ENCODE assay signal across 17 cellular contexts in genomic region chr15:74171965-74172541, GRCh38. TPM values are rescaled to one million over a fixed set of nuclear protein-coding genes. Genes with fewer than 3 reads are reported as not detected.
A peak's percentile ranks its signal among the peaks of the same experiment; 100 is the strongest.
DNase-seq lines count a peak whose midpoint lies in the region; ATAC-seq and TF ChIP-seq lines count a peak whose summit lies in the region.
"Had no signal": no experiment of that assay in that cellular context is flagged by ENCODE, and none has a peak within 500 bp of the region (broad histone marks: within the 10 kb centered on the region; RNA-seq: fewer than 3 reads in every experiment).

No MANE protein-coding gene starts in this region.

- peak overlapping the region; percentile 86 for H3K27ac Mint-ChIP-seq in neural progenitor cell
- no peak overlapping the region for H3K27ac Mint-ChIP-seq in stimulated activated memory B cell treated with anti-CD40 and anti-IgM and Interleukin-4, amounts not matched to agents 10 μg/mL and 1 μg/mL and 100 μg/mL, for 72 hours
- H3K27ac Mint-ChIP-seq in activated CD4-positive, alpha-beta memory T cell treated with anti-CD3 and anti-CD28 coated beads for 36 hours = no peak overlapping the region
- H3K27ac Mint-ChIP-seq: GM23338; T-helper 2 cell treated with Interferon-gamma antibody and Interleukin-4, amounts not matched to agents 5 μg/mL and 100 μg/mL, for 36 hours had no signal

- H3K27me3 Mint-ChIP-seq in neural progenitor cell (ENCODE audit: insufficient read depth, low read depth) = peaks cover 15% of the 10 kb centered on the region
- peaks cover 55% of the 10 kb centered on the region for H3K27me3 Mint-ChIP-seq in stimulated activated memory B cell treated with anti-CD40 and anti-IgM and Interleukin-4, amounts not matched to agents 10 μg/mL and 1 μg/mL and 100 μg/mL, for 72 hours
- no peaks in the 10 kb centered on the region for H3K27me3 Mint-ChIP-seq in activated CD4-positive, alpha-beta memory T cell treated with anti-CD3 and anti-CD28 coated beads for 36 hours

- 100% methylated on average over 1 of the region's 1 CpG for WGBS in SK-N-SH (ENCODE audit: low lambda C conversion rate)
- 70 to 73% methylated on average over 1 of the region's 1 CpG for WGBS in testis, 2 donors

- H4K20me1 ChIP-seq in SK-N-SH (ENCODE audit: insufficient read depth) (no peaks in the 10 kb centered on the region), neural progenitor cell (ENCODE audit: low read depth) (no peaks in the 10 kb centered on the region)

- CTCF ChIA-PET in SK-N-SH (lab: Yijun Ruan, JAX) = interaction anchor here (1.0 to 5.9 kb wide), 9 partner anchors 12 to 139 kb away, joined by 3 to 39 read pairs (median 4); no protein-coding TSS in a partner anchor
- CTCF ChIA-PET in activated CD4-positive, alpha-beta memory T cell treated with anti-CD3 and anti-CD28 coated beads for 36 hours (lab: Charles Lee) = no interaction called here

- H3K4me1 Mint-ChIP-seq in neural progenitor cell = peaks cover 63% of the 10 kb centered on the region
- no peaks in the 10 kb centered on the region for H3K4me1 Mint-ChIP-seq in stimulated activated memory B cell treated with anti-CD40 and anti-IgM and Interleukin-4, amounts not matched to agents 10 μg/mL and 1 μg/mL and 100 μg/mL, for 72 hours
- no peaks in the 10 kb centered on the region for H3K4me1 Mint-ChIP-seq in activated CD4-positive, alpha-beta memory T cell treated with anti-CD3 and anti-CD28 coated beads for 36 hours (ENCODE audit: low read depth)

- H3K9me2 ChIP-seq in SK-N-SH = no peaks in the 10 kb centered on the region

- H3K9ac ChIP-seq in SK-N-SH (no peak overlapping the region), colonic mucosa (ENCODE audit: low read depth in 2 of 2, low read length in 2 of 2) (no peak overlapping the region), neural progenitor cell (no peak overlapping the region)
- H3K9ac ChIP-seq: BLaER1 treated with 17β-estradiol and CSF1 and Interleukin-3, amounts not matched to agents 10 nM and 100 nM had no signal

- H3K4me3 Mint-ChIP-seq in neural progenitor cell = no peak overlapping the region
- no peak overlapping the region for H3K4me3 Mint-ChIP-seq in stimulated activated memory B cell treated with anti-CD40 and anti-IgM and Interleukin-4, amounts not matched to agents 10 μg/mL and 1 μg/mL and 100 μg/mL, for 72 hours
- H3K4me3 Mint-ChIP-seq in activated CD4-positive, alpha-beta memory T cell treated with anti-CD3 and anti-CD28 coated beads for 36 hours = no peak overlapping the region
- H3K4me3 Mint-ChIP-seq: GM23338; T-helper 2 cell treated with Interferon-gamma antibody and Interleukin-4, amounts not matched to agents 5 μg/mL and 100 μg/mL, for 36 hours had no signal

- no peaks in the 10 kb centered on the region for H3K36me3 Mint-ChIP-seq in neural progenitor cell
- H3K36me3 Mint-ChIP-seq in stimulated activated memory B cell treated with anti-CD40 and anti-IgM and Interleukin-4, amounts not matched to agents 10 μg/mL and 1 μg/mL and 100 μg/mL, for 72 hours = no peaks in the 10 kb centered on the region
- no peaks in the 10 kb centered on the region for H3K36me3 Mint-ChIP-seq in activated CD4-positive, alpha-beta memory T cell treated with anti-CD3 and anti-CD28 coated beads for 36 hours

- no peak for TF ChIP-seq POLR2A in testis (IDR thresholded peaks at IDR 0.05)

- peaks cover 18 to 60% of the 10 kb centered on the region in 2 experiments; a peak in 3 of 4 replicates for H3K4me1 ChIP-seq in SK-N-SH (ENCODE audit: control insufficient read depth in 1 of 2, insufficient read depth in 2 of 2, low read depth in 1 of 2, low read length in 1 of 2)
- no peaks in the 10 kb centered on the region for H3K4me1 ChIP-seq in colonic mucosa
- H3K4me1 ChIP-seq in neural progenitor cell = peaks cover 23% of the 10 kb centered on the region
- peaks cover 44% of the 10 kb centered on the region for H3K4me1 ChIP-seq in testis

- intact Hi-C loops in colonic mucosa (cut with DNase I) = no loop called here
- intact Hi-C loops in testis (cut with DNase I; ENCODE audit: low total_unique reads) = no loop called here
- intact Hi-C loops in activated CD4-positive, alpha-beta memory T cell treated with anti-CD3 and anti-CD28 coated beads for 36 hours (cut with micrococcal nuclease) = no loop called here

- TF ChIP-seq CTCF in SK-N-SH (IDR thresholded peaks at IDR 0.05) (no peak), colonic mucosa (IDR thresholded peaks at IDR 0.05) (no peak), neural progenitor cell (IDR thresholded peaks at IDR 0.05) (no peak), testis (IDR thresholded peaks at IDR 0.05) (no peak)

- H3K27me3 ChIP-seq in SK-N-SH (ENCODE audit: insufficient read depth) = no peaks in the 10 kb centered on the region
- no peaks in the 10 kb centered on the region for H3K27me3 ChIP-seq in colonic mucosa
- no peaks in the 10 kb centered on the region for H3K27me3 ChIP-seq in neural progenitor cell
- no peaks in the 10 kb centered on the region for H3K27me3 ChIP-seq in testis
- H3K27me3 ChIP-seq: BLaER1 treated with 17β-estradiol and CSF1 and Interleukin-3, amounts not matched to agents 10 nM and 100 nM; SJSA1 had no signal

- no peak for TF ChIP-seq EP300 in SK-N-SH (IDR thresholded peaks at IDR 0.05; ENCODE audit: borderline replicate concordance in 1 of 2, low read depth in 1 of 2, low read length in 1 of 2)

- H3K9me3 ChIP-seq in SK-N-SH = no peaks in the 10 kb centered on the region
- no peaks in the 10 kb centered on the region for H3K9me3 ChIP-seq in colonic mucosa
- no peaks in the 10 kb centered on the region for H3K9me3 ChIP-seq in neural progenitor cell (ENCODE audit: low read depth)
- H3K9me3 ChIP-seq in testis = no peaks in the 10 kb centered on the region
- H3K9me3 ChIP-seq: BLaER1 treated with 17β-estradiol and CSF1 and Interleukin-3, amounts not matched to agents 10 nM and 100 nM; SJSA1 had no signal

- no peaks in the 10 kb centered on the region for H3K79me2 ChIP-seq in SK-N-SH (ENCODE audit: insufficient read depth)
- H3K79me2 ChIP-seq in neural progenitor cell (ENCODE audit: low read depth) = no peaks in the 10 kb centered on the region

- peak overlapping the region in 1 of 2 experiments; percentile 17; a peak in 1 of 4 replicates for H3K27ac ChIP-seq in SK-N-SH (ENCODE audit: low read depth in 2 of 2, low read length in 1 of 2)
- H3K27ac ChIP-seq in colonic mucosa = peak overlapping the region; percentile 27
- no peak overlapping the region for H3K27ac ChIP-seq in neural progenitor cell
- peak overlapping the region; percentile 72 to 83 for H3K27ac ChIP-seq in testis
- H3K27ac ChIP-seq: 22Rv1; BLaER1 treated with 17β-estradiol and CSF1 and Interleukin-3, amounts not matched to agents 10 nM and 100 nM; SJSA1 had no signal

- TF ChIP-seq RAD21 in SK-N-SH (IDR thresholded peaks at IDR 0.05; ENCODE audit: low read length) = no peak

- H3K4me3 ChIP-seq in SK-N-SH (ENCODE audit: low read depth in 2 of 2, low read length in 1 of 2) = no peak overlapping the region
- H3K4me3 ChIP-seq in colonic mucosa = no peak overlapping the region
- H3K4me3 ChIP-seq in neural progenitor cell = no peak overlapping the region
- no peak overlapping the region for H3K4me3 ChIP-seq in testis
- H3K4me3 ChIP-seq: BLaER1 treated with 17β-estradiol and CSF1 and Interleukin-3, amounts not matched to agents 10 nM and 100 nM; GM23338; SJSA1 had no signal

- H3K36me3 ChIP-seq in SK-N-SH (replicated peaks in 1 of 2; ENCODE audit: control insufficient read depth in 1 of 2, insufficient read depth in 2 of 2, low read length in 1 of 2) = no peaks in the 10 kb centered on the region
- H3K36me3 ChIP-seq in colonic mucosa = no peaks in the 10 kb centered on the region
- no peaks in the 10 kb centered on the region for H3K36me3 ChIP-seq in neural progenitor cell
- H3K36me3 ChIP-seq in testis (ENCODE audit: low read depth, missing control alignments) = no peaks in the 10 kb centered on the region
- H3K36me3 ChIP-seq: BLaER1 treated with 17β-estradiol and CSF1 and Interleukin-3, amounts not matched to agents 10 nM and 100 nM; SJSA1 had no signal

- H3K4me2 ChIP-seq in SK-N-SH (no peak overlapping the region), neural progenitor cell (no peak overlapping the region)
- H3K4me2 ChIP-seq: BLaER1 treated with 17β-estradiol and CSF1 and Interleukin-3, amounts not matched to agents 10 nM and 100 nM; GM23338 had no signal

- DNase-seq in SK-N-SH = peak; percentile 6
- DNase-seq in colonic mucosa = no peak
- DNase-seq in neural progenitor cell (ENCODE audit: low spot score) = no peak
- no peak for DNase-seq in testis
- DNase-seq in NCI-H748 treated with DMSO at 0.1 percent for 48 hours (lab: John Stamatoyannopoulos, UW) = no peak
- DNase-seq in activated CD4-positive, alpha-beta memory T cell treated with anti-CD3 and anti-CD28 coated beads for 36 hours = no peak
- DNase-seq: GDM1, NCI-H2029, NCI-H446 treated with DMSO at 0.1 percent for 48 hours had no signal

- ATAC-seq in SK-N-SH treated with all-trans-retinoic acid at 6 μM for 48 hours = no peak
- no peak for ATAC-seq in stimulated activated memory B cell treated with anti-CD40 and anti-IgM and Interleukin-4, amounts not matched to agents 10 μg/mL and 1 μg/mL and 100 μg/mL, for 72 hours

- H2AFZ ChIP-seq in SK-N-SH (ENCODE audit: low read depth) (no peak overlapping the region), neural progenitor cell (replicated peaks) (no peak overlapping the region)

- POLR2A ChIA-PET in SK-N-SH (lab: Yijun Ruan, JAX) = interaction anchor here (1.2 to 2.9 kb wide), 4 partner anchors 16 to 121 kb away, joined by 3 to 11 read pairs (median 4); no protein-coding TSS in a partner anchor
- POLR2A ChIA-PET in activated CD4-positive, alpha-beta memory T cell treated with anti-CD3 and anti-CD28 coated beads for 36 hours (lab: Charles Lee) = no interaction called here

- H3F3A ChIP-seq in SK-N-SH (replicated peaks; ENCODE audit: insufficient read depth) (no peaks in the 10 kb centered on the region), neural progenitor cell (ENCODE audit: low read depth) (peaks cover 6% of the 10 kb centered on the region)

- H3K9me3 Mint-ChIP-seq in neural progenitor cell = peaks cover 3% of the 10 kb centered on the region
- no peaks in the 10 kb centered on the region for H3K9me3 Mint-ChIP-seq in stimulated activated memory B cell treated with anti-CD40 and anti-IgM and Interleukin-4, amounts not matched to agents 10 μg/mL and 1 μg/mL and 100 μg/mL, for 72 hours
- H3K9me3 Mint-ChIP-seq in activated CD4-positive, alpha-beta memory T cell treated with anti-CD3 and anti-CD28 coated beads for 36 hours = no peaks in the 10 kb centered on the region
- H3K9me3 Mint-ChIP-seq: GM23338; T-helper 2 cell treated with Interferon-gamma antibody and Interleukin-4, amounts not matched to agents 5 μg/mL and 100 μg/mL, for 36 hours had no signal

RNA-seq across cellular contexts. Expression of gene ISLR, which starts 1.5 kb away (rescaled TPM):
- polyA plus RNA-seq in SK-N-SH (2012; rRNA removed) (3.4 and 7.3 TPM in 2 replicates), testis (ENCODE audit: insufficient read depth, low read depth, low replicate concordance) (73.7 TPM)
- polyA plus RNA-seq in SK-N-SH (2012; cell fraction: cytosol; rRNA removed) = 1.9 and 3.0 TPM in 2 replicates
- 1.7 and 1.9 TPM in 2 replicates for polyA plus RNA-seq in SK-N-SH (2012; cell fraction: nucleus; rRNA removed)
- total RNA-seq in colonic mucosa (1 to 10 TPM; 3.6 to 8.5 TPM), neural progenitor cell (ENCODE audit: low replicate concordance) (0.68 TPM in 1 of 2 replicates, not detected in the other), testis (10 to 100 TPM; 24.0 to 39.5 TPM)
- total RNA-seq in activated CD4-positive, alpha-beta memory T cell treated with anti-CD3 and anti-CD28 coated beads for 36 hours = not detected
- total RNA-seq: dermis microvascular lymphatic vessel endothelial cell, GM23338, SJSA1 had no signal

RNA-seq across cellular contexts. Expression of gene STRA6, which starts 30.5 kb away (rescaled TPM):
- polyA plus RNA-seq in SK-N-SH (2012; rRNA removed) (27.9 and 31.0 TPM in 2 replicates), testis (ENCODE audit: insufficient read depth, low read depth, low replicate concordance) (14.1 TPM)
- polyA plus RNA-seq in SK-N-SH (2012; cell fraction: cytosol; rRNA removed) = 7.3 and 13.0 TPM in 2 replicates
- 140 and 152 TPM in 2 replicates for polyA plus RNA-seq in SK-N-SH (2012; cell fraction: nucleus; rRNA removed)
- total RNA-seq in colonic mucosa (not detected), neural progenitor cell (ENCODE audit: low replicate concordance) (3.1 and 5.9 TPM in 2 replicates), testis (1 to 10 TPM; 4.1 to 9.3 TPM)
- not detected for total RNA-seq in activated CD4-positive, alpha-beta memory T cell treated with anti-CD3 and anti-CD28 coated beads for 36 hours

RNA-seq across cellular contexts. Expression of gene ISLR2, which starts 41.7 kb away (rescaled TPM):
- 0.56 and 0.58 TPM in 2 replicates for polyA plus RNA-seq in SK-N-SH (2012; rRNA removed)
- 0.46 and 0.64 TPM in 2 replicates for polyA plus RNA-seq in SK-N-SH (2012; cell fraction: cytosol; rRNA removed)
- 0.45 and 1.1 TPM in 2 replicates for polyA plus RNA-seq in SK-N-SH (2012; cell fraction: nucleus; rRNA removed)
- total RNA-seq in colonic mucosa = under 1 TPM; 0.27 TPM
- not detected in 2 replicates for total RNA-seq in neural progenitor cell (ENCODE audit: low replicate concordance)
- total RNA-seq in testis = 10 to 100 TPM; 12.8 to 17.7 TPM
- 26.1 TPM for polyA plus RNA-seq in testis (ENCODE audit: insufficient read depth, low read depth, low replicate concordance)
- total RNA-seq in activated CD4-positive, alpha-beta memory T cell treated with anti-CD3 and anti-CD28 coated beads for 36 hours = not detected
- total RNA-seq: SJSA1 had no signal

Comparison
In these comparisons a context has a peak if more than half of its experiments do, and no peak if none do; other contexts are left out.
1. RNA of gene ISLR2, which starts 41.7 kb away (total RNA-seq): 12.8 to 17.7 TPM in testis; 0.27 TPM in colonic mucosa, not detected in activated CD4-positive, alpha-beta memory T cell treated with anti-CD3 and anti-CD28 coated beads for 36 hours and not detected in neural progenitor cell; every median in the first group is over 10 times any median in the second.